In genomic region chr19:35209646-35210045, GRCh38 we compare ENCODE assay signal across 31 cellular contexts. TPM values are rescaled to one million over a fixed set of nuclear protein-coding genes. Genes with fewer than 3 reads are reported as not detected.
DNase-seq lines count a peak whose midpoint lies in the region; ATAC-seq and TF ChIP-seq lines count a peak whose summit lies in the region.
"Had no signal": no experiment of that assay in that cellular context is flagged by ENCODE, and none has a peak within 500 bp of the region (broad histone marks: within the 10 kb centered on the region; RNA-seq: fewer than 3 reads in every experiment).

No MANE protein-coding gene starts in this region.

- TF ChIP-seq POLR2A in esophagus muscularis mucosa (IDR thresholded peaks at IDR 0.05; ENCODE audit: low read depth): no peak

- CTCF ChIA-PET in CD4-positive, alpha-beta memory T cell (lab: Charles Lee; ENCODE audit: partially characterized antibody): no interaction called here
- CTCF ChIA-PET in activated CD4-positive, alpha-beta memory T cell treated with anti-CD3 and anti-CD28 coated beads, Interleukin-2, amount 10 ng/mL, durations not matched to agents 7 days and 5 days (lab: Charles Lee): no interaction called here

- peaks cover 96% of the 10 kb centered on the region for H3K4me1 ChIP-seq in CD4-positive, alpha-beta memory T cell (ENCODE audit: insufficient read depth, low read length)
- H3K4me1 ChIP-seq in esophagus muscularis mucosa: peaks cover 18 to 31% (median 25%) of the 10 kb centered on the region in 4 donors
- H3K4me1 ChIP-seq: neural progenitor cell had no signal

- H3K36me3 ChIP-seq in CD4-positive, alpha-beta memory T cell (ENCODE audit: insufficient read depth, low read length): no peaks in the 10 kb centered on the region
- no peaks in the 10 kb centered on the region for H3K36me3 ChIP-seq in esophagus muscularis mucosa
- H3K36me3 ChIP-seq: neural progenitor cell, thoracic aorta, vagina had no signal

- intact Hi-C loops in CD4-positive, alpha-beta memory T cell (cut with micrococcal nuclease): loop anchor here (2.0 to 10.0 kb wide), 6 partner anchors 15 to 693 kb away; partner anchors contain the start of genes HCST, NFKBID and USF2
- intact Hi-C loops in Right ventricle myocardium superior (cut with DNase I): no loop called here
- intact Hi-C loops in esophagus muscularis mucosa (cut with DNase I): no loop called here

- TF ChIP-seq EP300 in esophagus muscularis mucosa (IDR thresholded peaks at IDR 0.05): no peak

- 83% methylated on average over 4 of the region's 4 CpGs for WGBS in esophagus muscularis mucosa

- H3K9me3 Mint-ChIP-seq in CD4-positive, alpha-beta memory T cell: peaks cover 0 to 8% (median 2%) of the 10 kb centered on the region in 8 donors
- H3K9me3 Mint-ChIP-seq in activated CD4-positive, alpha-beta memory T cell treated with anti-CD3 and anti-CD28 coated beads, Interleukin-2, amount 10 ng/mL, durations not matched to agents 7 days and 5 days: peaks cover 6% of the 10 kb centered on the region
- H3K9me3 Mint-ChIP-seq in immature natural killer cell: peaks cover 0 to 4% (median 0%) of the 10 kb centered on the region in 6 donors
- H3K9me3 Mint-ChIP-seq: neural progenitor cell; stimulated activated effector memory CD8-positive, alpha-beta T cell treated with anti-CD3 and anti-CD28 coated beads, Interleukin-12 subunit alpha, Interleukin-12 subunit beta, amount 100 ng/mL, for 72 hours had no signal

- H3K27me3 Mint-ChIP-seq in CD4-positive, alpha-beta memory T cell: no peaks in the 10 kb centered on the region
- no peaks in the 10 kb centered on the region for H3K27me3 Mint-ChIP-seq in activated CD4-positive, alpha-beta memory T cell treated with anti-CD3 and anti-CD28 coated beads, Interleukin-2, amount 10 ng/mL, durations not matched to agents 7 days and 5 days
- H3K27me3 Mint-ChIP-seq in immature natural killer cell (ENCODE audit: low read depth in 3 of 3): peaks cover 16 to 27% (median 22%) of the 10 kb centered on the region in 3 donors

- ATAC-seq in Right ventricle myocardium superior (ENCODE audit: poor library complexity): no peak
- ATAC-seq: foreskin keratinocyte; PC-3; psoas muscle; stimulated activated effector memory CD8-positive, alpha-beta T cell treated with anti-CD3 and anti-CD28 coated beads, Interleukin-12 subunit alpha, Interleukin-12 subunit beta, amount 100 ng/mL, for 72 hours had no signal

- H3K36me3 Mint-ChIP-seq in CD4-positive, alpha-beta memory T cell: peaks cover 0 to 10% of the 10 kb centered on the region in 2 donors
- peaks cover 16% of the 10 kb centered on the region for H3K36me3 Mint-ChIP-seq in activated CD4-positive, alpha-beta memory T cell treated with anti-CD3 and anti-CD28 coated beads, Interleukin-2, amount 10 ng/mL, durations not matched to agents 7 days and 5 days (ENCODE audit: low read depth)
- no peaks in the 10 kb centered on the region for H3K36me3 Mint-ChIP-seq in immature natural killer cell
- H3K36me3 Mint-ChIP-seq: neural progenitor cell had no signal

- peak overlapping the region; percentile 92 to 100 (median 99) for H3K27ac Mint-ChIP-seq in CD4-positive, alpha-beta memory T cell
- H3K27ac Mint-ChIP-seq in activated CD4-positive, alpha-beta memory T cell treated with anti-CD3 and anti-CD28 coated beads, Interleukin-2, amount 10 ng/mL, durations not matched to agents 7 days and 5 days: peak overlapping the region; percentile 71
- H3K27ac Mint-ChIP-seq in immature natural killer cell: peak overlapping the region; percentile 73 to 100 (median 89)
- H3K27ac Mint-ChIP-seq: neural progenitor cell; stimulated activated effector memory CD8-positive, alpha-beta T cell treated with anti-CD3 and anti-CD28 coated beads, Interleukin-12 subunit alpha, Interleukin-12 subunit beta, amount 100 ng/mL, for 72 hours had no signal

- H3K4me1 Mint-ChIP-seq in CD4-positive, alpha-beta memory T cell: peaks cover 60 to 89% (median 73%) of the 10 kb centered on the region in 4 donors
- H3K4me1 Mint-ChIP-seq in activated CD4-positive, alpha-beta memory T cell treated with anti-CD3 and anti-CD28 coated beads, Interleukin-2, amount 10 ng/mL, durations not matched to agents 7 days and 5 days: peaks cover 91% of the 10 kb centered on the region
- H3K4me1 Mint-ChIP-seq in immature natural killer cell: peaks cover 86 to 94% of the 10 kb centered on the region in 2 donors
- H3K4me1 Mint-ChIP-seq: neural progenitor cell had no signal

- peak overlapping the region in 3 of 8 donors; percentile 11 to 61 (median 45) for H3K4me3 Mint-ChIP-seq in CD4-positive, alpha-beta memory T cell
- H3K4me3 Mint-ChIP-seq in activated CD4-positive, alpha-beta memory T cell treated with anti-CD3 and anti-CD28 coated beads, Interleukin-2, amount 10 ng/mL, durations not matched to agents 7 days and 5 days: no peak overlapping the region
- H3K4me3 Mint-ChIP-seq in immature natural killer cell: peak overlapping the region in 1 of 5 donors; percentile 36
- H3K4me3 Mint-ChIP-seq: neural progenitor cell; stimulated activated effector memory CD8-positive, alpha-beta T cell treated with anti-CD3 and anti-CD28 coated beads, Interleukin-12 subunit alpha, Interleukin-12 subunit beta, amount 100 ng/mL, for 72 hours had no signal

- H3K4me3 ChIP-seq in CD4-positive, alpha-beta memory T cell (ENCODE audit: low read length in 2 of 2): no peak overlapping the region
- no peak overlapping the region for H3K4me3 ChIP-seq in esophagus muscularis mucosa
- H3K4me3 ChIP-seq: dorsolateral prefrontal cortex, GM23248, hepatocyte, neural progenitor cell, psoas muscle, thoracic aorta, vagina had no signal

- peaks cover 0 to 4% of the 10 kb centered on the region in 2 donors for H3K9me3 ChIP-seq in CD4-positive, alpha-beta memory T cell (ENCODE audit: control insufficient read depth in 1 of 2, low read length in 2 of 2)
- no peaks in the 10 kb centered on the region for H3K9me3 ChIP-seq in esophagus muscularis mucosa
- H3K9me3 ChIP-seq: psoas muscle, thoracic aorta, vagina had no signal

- DNase-seq in activated CD8-positive, alpha-beta memory T cell treated with anti-CD3 and anti-CD28 coated beads, Interleukin-2, amount 50 U/mL, for 48 hours: peak; percentile 32
- DNase-seq in activated CD8-positive, alpha-beta memory T cell treated with anti-CD3 and anti-CD28 coated beads for 24 hours: no peak
- no peak for DNase-seq in CD4-positive, alpha-beta memory T cell
- no peak for DNase-seq in activated CD4-positive, alpha-beta memory T cell treated with anti-CD3 and anti-CD28 coated beads, Interleukin-2, amount 10 ng/mL, durations not matched to agents 7 days and 5 days
- DNase-seq in immature natural killer cell (no peak), Right ventricle myocardium superior (no peak), esophagus muscularis mucosa (ENCODE audit: extremely low spot score) (no peak), NAMALWA (ENCODE audit: low spot score) (no peak)
- DNase-seq: activated effector memory CD4-positive, alpha-beta T cell treated with Interleukin-2 at 50 U/mL for 16 hours; central memory CD4-positive, alpha-beta T cell; dorsolateral prefrontal cortex; foreskin keratinocyte; GM23248; NCI-H1048; NCI-H1930; NCI-H748 treated with DMSO at 0.1 percent for 48 hours; PC-3; psoas muscle; SHP77 treated with DMSO at 0.1 percent for 48 hours had no signal

- TF ChIP-seq CTCF in esophagus muscularis mucosa (IDR thresholded peaks at IDR 0.05): no peak

- H3K27me3 ChIP-seq in CD4-positive, alpha-beta memory T cell (ENCODE audit: insufficient read depth, low read length): no peaks in the 10 kb centered on the region
- H3K27me3 ChIP-seq in esophagus muscularis mucosa: peaks cover 0 to 11% (median 0%) of the 10 kb centered on the region in 4 donors
- H3K27me3 ChIP-seq: hepatocyte, neural progenitor cell, vagina had no signal

- POLR2A ChIA-PET in CD4-positive, alpha-beta memory T cell (lab: Charles Lee; ENCODE audit: partially characterized antibody): interaction anchor here (7.3 to 8.8 kb wide), 2 partner anchors 30 to 39 kb away, joined by 105 to 217 read pairs; no protein-coding TSS in a partner anchor
- POLR2A ChIA-PET in activated CD4-positive, alpha-beta memory T cell treated with anti-CD3 and anti-CD28 coated beads, Interleukin-2, amount 10 ng/mL, durations not matched to agents 7 days and 5 days (lab: Charles Lee): interaction anchor here (3.0 kb wide), 1 partner anchor 37 kb away, joined by 12 read pairs; no protein-coding TSS in a partner anchor

- H3K27ac ChIP-seq in CD4-positive, alpha-beta memory T cell (ENCODE audit: low read depth, low read length): peak overlapping the region; percentile 36
- H3K27ac ChIP-seq in esophagus muscularis mucosa (replicated peaks in 1 of 4): no peak overlapping the region
- H3K27ac ChIP-seq: C4-2B, dorsolateral prefrontal cortex, foreskin keratinocyte, GM23248, hepatocyte, neural progenitor cell, psoas muscle, thoracic aorta, vagina, VCaP had no signal

RNA-seq across cellular contexts. Expression of gene FAM187B, which starts 18.9 kb away (rescaled TPM):
- total RNA-seq in CD4-positive, alpha-beta memory T cell: not detected
- not detected for polyA plus RNA-seq in CD4-positive, alpha-beta memory T cell
- not detected for total RNA-seq in activated CD4-positive, alpha-beta memory T cell treated with anti-CD3 and anti-CD28 coated beads, Interleukin-2, amount 10 ng/mL, durations not matched to agents 7 days and 5 days
- not detected for polyA plus RNA-seq in immature natural killer cell
- total RNA-seq in Right ventricle myocardium superior: not detected
- not detected for total RNA-seq in esophagus muscularis mucosa
- total RNA-seq: activated CD8-positive, alpha-beta memory T cell treated with anti-CD3 and anti-CD28 coated beads for 36 hours; astrocyte; epithelial cell of proximal tubule; foreskin keratinocyte; GM23248; hepatocyte; LHCN-M2; PC-3; psoas muscle; thoracic aorta; vagina had no signal
- polyA plus RNA-seq: foreskin keratinocyte, GM23248, hepatocyte, liver had no signal

RNA-seq across cellular contexts. Expression of gene LSR, which starts 39.2 kb away (rescaled TPM):
- 10 to 100 TPM; 45.8 to 48.9 TPM for total RNA-seq in CD4-positive, alpha-beta memory T cell
- 10 to 100 TPM; 76.1 to 91.6 TPM for polyA plus RNA-seq in CD4-positive, alpha-beta memory T cell
- total RNA-seq in activated CD4-positive, alpha-beta memory T cell treated with anti-CD3 and anti-CD28 coated beads, Interleukin-2, amount 10 ng/mL, durations not matched to agents 7 days and 5 days: 10 to 100 TPM; 13.2 to 13.3 TPM
- 10 to 100 TPM in 2 of 3 donors, 1 to 10 TPM in 1; 5.3 to 14.2 (median 11.8) TPM for polyA plus RNA-seq in immature natural killer cell
- 4.5 TPM for total RNA-seq in Right ventricle myocardium superior
- 10 to 100 TPM in 2 of 4 donors, 1 to 10 TPM in 2; 5.1 to 19.2 (median 10.8) TPM for total RNA-seq in esophagus muscularis mucosa
- total RNA-seq: GM23248 had no signal

RNA-seq across cellular contexts. Expression of gene FXYD5, which starts 55.1 kb away (rescaled TPM):
- 100 to 1,000 TPM; 473 to 484 TPM for total RNA-seq in CD4-positive, alpha-beta memory T cell
- polyA plus RNA-seq in CD4-positive, alpha-beta memory T cell: 100 to 1,000 TPM; 452 to 833 TPM
- 100 to 1,000 TPM; 588 to 589 TPM for total RNA-seq in activated CD4-positive, alpha-beta memory T cell treated with anti-CD3 and anti-CD28 coated beads, Interleukin-2, amount 10 ng/mL, durations not matched to agents 7 days and 5 days
- 100 to 1,000 TPM; 262 to 427 (median 346) TPM for polyA plus RNA-seq in immature natural killer cell
- total RNA-seq in Right ventricle myocardium superior (20.9 TPM), esophagus muscularis mucosa (10 to 100 TPM; 26.6 to 49.3 (median 43.0) TPM)

RNA-seq across cellular contexts. Expression of gene USF2, which starts 59.1 kb away (rescaled TPM):
- total RNA-seq in CD4-positive, alpha-beta memory T cell: 100 to 1,000 TPM; 204 to 216 TPM
- polyA plus RNA-seq in CD4-positive, alpha-beta memory T cell: 1 to 10 TPM; 2.2 to 9.4 TPM
- 100 to 1,000 TPM; 164 to 172 TPM for total RNA-seq in activated CD4-positive, alpha-beta memory T cell treated with anti-CD3 and anti-CD28 coated beads, Interleukin-2, amount 10 ng/mL, durations not matched to agents 7 days and 5 days
- polyA plus RNA-seq in immature natural killer cell: 10 to 100 TPM in 1 of 3 donors, 1 to 10 TPM in 1, under 1 TPM in 1; 0.29 to 10.4 (median 7.6) TPM
- total RNA-seq in Right ventricle myocardium superior: 141 TPM
- 100 to 1,000 TPM; 111 to 122 (median 116) TPM for total RNA-seq in esophagus muscularis mucosa

Comparison
In these comparisons a context has a peak if more than half of its experiments do, and no peak if none do; other contexts are left out.
1. RNA of gene FXYD5, which starts 55.1 kb away (total RNA-seq): 588 to 589 TPM in activated CD4-positive, alpha-beta memory T cell treated with anti-CD3 and anti-CD28 coated beads, Interleukin-2, amount 10 ng/mL, durations not matched to agents 7 days and 5 days and 473 to 484 TPM in CD4-positive, alpha-beta memory T cell; 26.6 to 49.3 TPM in esophagus muscularis mucosa and 20.9 TPM in Right ventricle myocardium superior (single experiment); every median in the first group is over 4 times any median in the second.
2. Peak in every context shown above with its lines, with median percentiles within 50 percentile points of each other: H3K27ac Mint-ChIP-seq.